8 cellular contexts compared by ENCODE assay signal in the genomic region with DNA sequence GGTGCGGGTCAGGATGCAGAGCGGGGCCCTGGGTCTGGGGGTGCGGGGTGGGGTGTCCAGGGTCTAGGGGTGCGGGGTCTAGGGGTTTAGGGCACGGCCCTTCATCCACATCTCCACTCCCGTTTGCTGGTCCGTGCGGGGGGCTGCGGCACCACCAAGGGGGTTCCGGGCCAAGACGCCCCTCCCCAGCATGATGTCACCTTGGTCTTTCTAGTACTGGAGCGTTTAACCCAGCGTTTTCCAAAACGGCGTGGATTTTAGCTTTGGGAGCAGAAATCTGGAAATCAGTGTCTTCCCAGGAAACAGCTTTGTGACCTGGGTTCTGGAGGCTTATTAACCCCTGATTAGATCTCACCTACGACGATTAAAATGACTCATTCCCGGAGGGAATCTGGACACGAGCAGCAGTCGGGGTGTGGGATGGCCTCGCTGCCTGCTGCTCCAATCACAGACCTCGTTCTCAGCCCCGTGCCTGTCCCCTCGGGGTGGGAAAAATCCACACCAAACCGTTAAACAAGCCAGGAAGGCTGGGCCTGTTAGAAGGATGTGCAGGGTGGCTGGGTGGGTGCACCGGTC. TPM values are rescaled to one million over a fixed set of nuclear protein-coding genes. Genes with fewer than 3 reads are reported as not detected.
DNase-seq lines count a peak whose midpoint lies in the region; FAIRE-seq and TF ChIP-seq lines count a peak whose summit lies in the region.

No MANE protein-coding gene starts in this region.

- H3K79me2 ChIP-seq in ACC112 (ENCODE audit: control insufficient read depth, insufficient read depth, low read length, unreplicated experiment) (peaks cover 51% of the 10 kb centered on the region), fibroblast of lung (ENCODE audit: control insufficient read depth, insufficient read depth, low read length) (peaks cover 41% of the 10 kb centered on the region)

- DNase-seq in H54 (ENCODE audit: insufficient read length, low spot score) (peak; percentile 81), fibroblast of lung (ENCODE audit: low read depth in 2 of 2) (peak; percentile 49 to 70), DMS79 (lab: John Stamatoyannopoulos, UW) (no peak), hippocampal formation (lab: John Stamatoyannopoulos, UW) (no peak), NCI-H1048 (lab: John Stamatoyannopoulos, UW) (no peak)

- peak overlapping the region; percentile 41 for H3K9ac ChIP-seq in fibroblast of lung (ENCODE audit: insufficient read depth, low read length)

- H3K36me3 Mint-ChIP-seq in nephron (ENCODE audit: low read depth), result no peaks in the 10 kb centered on the region

- H3K4me3 ChIP-seq in ACC112 (ENCODE audit: low read depth, low read length) (peak overlapping the region; percentile 97), fibroblast of lung (replicated peaks in 1 of 4; ENCODE audit: control extremely low read depth in 1 of 4, insufficient read depth in 1 of 4, low read depth in 3 of 4, low read length in 4 of 4) (peak overlapping the region; percentile 53 to 88 (median 74))

- H3K4me2 ChIP-seq in fibroblast of lung (ENCODE audit: extremely low read depth, insufficient read depth, low read length), result peak overlapping the region; percentile 85

- H3K4me1 Mint-ChIP-seq in nephron, result peaks cover 32% of the 10 kb centered on the region

- H3K9me3 ChIP-seq in fibroblast of lung (ENCODE audit: control insufficient read depth, insufficient read depth, low read depth, low read length), result no peaks in the 10 kb centered on the region

- no peaks in the 10 kb centered on the region for H4K20me1 ChIP-seq in fibroblast of lung (ENCODE audit: control insufficient read depth, extremely low read depth, insufficient read depth, low read length)

- FAIRE-seq in H54 (lab: Jason Lieb, UNC), result peak; percentile 64

- no peak for TF ChIP-seq POLR2A in H54 (IDR thresholded peaks at IDR 0.05; ENCODE audit: low read depth, low read length)

- no peaks in the 10 kb centered on the region for H3K27me3 ChIP-seq in ACC112 (ENCODE audit: insufficient read depth, low read length)
- H3K27me3 ChIP-seq in fibroblast of lung (ENCODE audit: control insufficient read depth, insufficient read depth, low read length), result no peaks in the 10 kb centered on the region

- H2AFZ ChIP-seq in ACC112 (ENCODE audit: low read length, unreplicated experiment), result no peak overlapping the region
- no peak overlapping the region for H2AFZ ChIP-seq in fibroblast of lung (ENCODE audit: low read length)

- no peaks in the 10 kb centered on the region for H3K9me3 Mint-ChIP-seq in nephron

- H3K27ac ChIP-seq in ACC112 (ENCODE audit: low read depth, low read length) (peak overlapping the region; percentile 81), VCaP (peak overlapping the region; percentile 84), fibroblast of lung (ENCODE audit: insufficient read depth, low read length) (peak overlapping the region; percentile 57)

- peaks cover 3% of the 10 kb centered on the region for H3K27me3 Mint-ChIP-seq in nephron (ENCODE audit: low read depth)

- TF ChIP-seq CTCF in VCaP (conservative IDR thresholded peaks at IDR 0.05) (no peak), fibroblast of lung (conservative IDR thresholded peaks at IDR 0.05 in 1 of 2, IDR thresholded peaks at IDR 0.05 in 1 of 2; ENCODE audit: low read depth in 1 of 2, low read length in 2 of 2) (no peak), nephron (IDR thresholded peaks at IDR 0.05; ENCODE audit: unreplicated experiment in 3 of 3) (no peak)

- peak overlapping the region; percentile 96 to 98 (median 97) for H3K4me3 Mint-ChIP-seq in nephron

- peak overlapping the region; percentile 93 to 98 (median 96) for H3K27ac Mint-ChIP-seq in nephron

- H3K4me1 ChIP-seq in ACC112 (ENCODE audit: control insufficient read depth, insufficient read depth, low read length, unreplicated experiment) (peaks cover 12% of the 10 kb centered on the region), fibroblast of lung (ENCODE audit: control insufficient read depth, extremely low read depth, insufficient read depth, low read length) (no peaks in the 10 kb centered on the region)

- H3K36me3 ChIP-seq in ACC112 (ENCODE audit: insufficient read depth, low read length) (no peaks in the 10 kb centered on the region), fibroblast of lung (ENCODE audit: control insufficient read depth, insufficient read depth, low read length) (no peaks in the 10 kb centered on the region)

RNA-seq across cellular contexts. Expression of gene AP2A2, which starts 0.8 kb away (rescaled TPM):
- total RNA-seq in fibroblast of lung, result 19.8 and 21.6 TPM in 2 replicates
- polyA plus RNA-seq in fibroblast of lung, result 46.1 and 65.6 TPM in 2 replicates
- polyA plus RNA-seq in fibroblast of lung (2012), result 43.7 and 46.4 TPM in 2 replicates
- 90.0 and 93.8 TPM in 2 replicates for polyA minus RNA-seq in fibroblast of lung (ENCODE audit: low replicate concordance)

RNA-seq across cellular contexts. Expression of gene CHID1, which starts 15.8 kb away (rescaled TPM):
- 49.6 and 54.3 TPM in 2 replicates for total RNA-seq in fibroblast of lung
- polyA plus RNA-seq in fibroblast of lung, result 59.9 and 68.4 TPM in 2 replicates
- 103 and 112 TPM in 2 replicates for polyA plus RNA-seq in fibroblast of lung (2012)
- 68.5 and 95.8 TPM in 2 replicates for polyA minus RNA-seq in fibroblast of lung (ENCODE audit: low replicate concordance)

Comparison
In these comparisons a context has a peak if more than half of its experiments do, and no peak if none do; other contexts are left out.
1. DNase-seq: peak in H54 (single experiment) and fibroblast of lung (2 of 2); none in DMS79 (single experiment), hippocampal formation (0 of 2) and NCI-H1048 (single experiment).
2. Peak in every context shown above with its lines, with median percentiles within 50 percentile points of each other: H3K27ac ChIP-seq.